Comparison of ENCODE assay signal across 8 cellular contexts in the genomic region with DNA sequence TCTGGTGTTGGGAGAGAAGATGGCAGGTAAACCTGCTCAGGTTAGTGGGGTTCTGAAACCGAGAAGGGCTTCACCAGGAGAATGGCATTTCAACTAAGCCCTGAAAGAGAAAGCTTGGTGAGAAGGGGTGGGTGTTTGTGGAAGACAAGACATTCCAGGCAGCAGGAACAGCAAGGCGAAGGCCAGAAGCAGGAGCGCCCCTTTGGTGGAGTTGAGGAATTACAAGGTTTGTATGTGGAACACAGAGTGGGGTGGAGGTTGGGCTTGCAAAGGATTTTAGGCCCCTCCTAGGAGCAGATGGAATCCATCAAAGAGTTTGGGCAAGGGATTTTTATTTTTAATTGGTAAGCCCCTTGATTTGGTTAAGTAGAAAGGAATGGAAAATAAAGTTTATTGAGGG. TPM values are rescaled to one million over a fixed set of nuclear protein-coding genes. Genes with fewer than 3 reads are reported as not detected.
DNase-seq lines count a peak whose midpoint lies in the region; ATAC-seq and TF ChIP-seq lines count a peak whose summit lies in the region.

No MANE protein-coding gene starts in this region.

- H3K27me3 ChIP-seq in ascending aorta = no peaks in the 10 kb centered on the region

- TF ChIP-seq CTCF in ascending aorta (IDR thresholded peaks at IDR 0.05) (peak in 2 of 3 experiments; percentile 25 to 28), mucosa of descending colon (IDR thresholded peaks at IDR 0.05) (no peak)

- H3K4me3 Mint-ChIP-seq in activated naive CD4-positive, alpha-beta T cell treated with anti-CD3 and anti-CD28 coated beads, Interleukin-2, amount 10 ng/mL, durations not matched to agents 7 days and 5 days = no peak overlapping the region

- peak; percentile 67 for ATAC-seq in mucosa of descending colon
- ATAC-seq in GM18858 (IDR thresholded peaks at IDR 0.05; ENCODE audit: unreplicated experiment) = no peak
- ATAC-seq in GM19452 (IDR thresholded peaks at IDR 0.05; ENCODE audit: unreplicated experiment) = no peak

- no peak overlapping the region for H3K27ac Mint-ChIP-seq in activated naive CD4-positive, alpha-beta T cell treated with anti-CD3 and anti-CD28 coated beads, Interleukin-2, amount 10 ng/mL, durations not matched to agents 7 days and 5 days

- no peaks in the 10 kb centered on the region for H3K9me3 Mint-ChIP-seq in activated naive CD4-positive, alpha-beta T cell treated with anti-CD3 and anti-CD28 coated beads, Interleukin-2, amount 10 ng/mL, durations not matched to agents 7 days and 5 days

- no peaks in the 10 kb centered on the region for H3K27me3 Mint-ChIP-seq in activated naive CD4-positive, alpha-beta T cell treated with anti-CD3 and anti-CD28 coated beads, Interleukin-2, amount 10 ng/mL, durations not matched to agents 7 days and 5 days

- CTCF ChIA-PET in activated naive CD4-positive, alpha-beta T cell treated with anti-CD3 and anti-CD28 coated beads, Interleukin-2, amount 10 ng/mL, durations not matched to agents 7 days and 5 days (lab: Charles Lee) = no interaction called here

- H3K4me1 Mint-ChIP-seq in activated naive CD4-positive, alpha-beta T cell treated with anti-CD3 and anti-CD28 coated beads, Interleukin-2, amount 10 ng/mL, durations not matched to agents 7 days and 5 days = no peaks in the 10 kb centered on the region

- DNase-seq in DMS53 (lab: John Stamatoyannopoulos, UW) (peak; percentile 79), ascending aorta (ENCODE audit: low spot score in 2 of 2) (no peak), mucosa of descending colon (no peak), amygdala (lab: John Stamatoyannopoulos, UW) (no peak)
- no peak for DNase-seq in activated naive CD4-positive, alpha-beta T cell treated with anti-CD3 and anti-CD28 coated beads, Interleukin-2, amount 10 ng/mL, durations not matched to agents 7 days and 5 days

- no peaks in the 10 kb centered on the region for H3K9me3 ChIP-seq in ascending aorta
- H3K9me3 ChIP-seq in mucosa of descending colon = no peaks in the 10 kb centered on the region

- H3K27ac ChIP-seq in ascending aorta = no peak overlapping the region

- no peak for TF ChIP-seq EP300 in Ishikawa (IDR thresholded peaks at IDR 0.05; ENCODE audit: borderline replicate concordance)

- H3K36me3 ChIP-seq in ascending aorta (no peaks in the 10 kb centered on the region), mucosa of descending colon (ENCODE audit: low read depth) (no peaks in the 10 kb centered on the region)

- no peaks in the 10 kb centered on the region for H3K36me3 Mint-ChIP-seq in activated naive CD4-positive, alpha-beta T cell treated with anti-CD3 and anti-CD28 coated beads, Interleukin-2, amount 10 ng/mL, durations not matched to agents 7 days and 5 days

- peak; percentile 32 for TF ChIP-seq RAD21 in Ishikawa (IDR thresholded peaks at IDR 0.05; ENCODE audit: low read depth)

- intact Hi-C loops in ascending aorta (cut with DNase I) = no loop called here
- intact Hi-C loops in mucosa of descending colon (cut with DNase I, micrococcal nuclease) = no loop called here

- no peaks in the 10 kb centered on the region for H3K4me1 ChIP-seq in ascending aorta
- no peaks in the 10 kb centered on the region for H3K4me1 ChIP-seq in mucosa of descending colon (ENCODE audit: low read depth)

- no peak overlapping the region for H3K4me3 ChIP-seq in ascending aorta
- H3K4me3 ChIP-seq in mucosa of descending colon = no peak overlapping the region

TF ChIP-seq in Ishikawa, 13 proteins besides CTCF, POLR2A, EP300 and RAD21:
- TF ChIP-seq EGR1 (IDR thresholded peaks at IDR 0.05) = no peak
- TF ChIP-seq ZBTB7A (IDR thresholded peaks at IDR 0.05; ENCODE audit: low read depth) = no peak
- TF ChIP-seq CEBPB (IDR thresholded peaks at IDR 0.05) = no peak
- TF ChIP-seq YY1 (IDR thresholded peaks at IDR 0.05; ENCODE audit: low read depth) = no peak
- no peak for TF ChIP-seq USF1 (IDR thresholded peaks at IDR 0.05)
- TF ChIP-seq, protein P1, sequence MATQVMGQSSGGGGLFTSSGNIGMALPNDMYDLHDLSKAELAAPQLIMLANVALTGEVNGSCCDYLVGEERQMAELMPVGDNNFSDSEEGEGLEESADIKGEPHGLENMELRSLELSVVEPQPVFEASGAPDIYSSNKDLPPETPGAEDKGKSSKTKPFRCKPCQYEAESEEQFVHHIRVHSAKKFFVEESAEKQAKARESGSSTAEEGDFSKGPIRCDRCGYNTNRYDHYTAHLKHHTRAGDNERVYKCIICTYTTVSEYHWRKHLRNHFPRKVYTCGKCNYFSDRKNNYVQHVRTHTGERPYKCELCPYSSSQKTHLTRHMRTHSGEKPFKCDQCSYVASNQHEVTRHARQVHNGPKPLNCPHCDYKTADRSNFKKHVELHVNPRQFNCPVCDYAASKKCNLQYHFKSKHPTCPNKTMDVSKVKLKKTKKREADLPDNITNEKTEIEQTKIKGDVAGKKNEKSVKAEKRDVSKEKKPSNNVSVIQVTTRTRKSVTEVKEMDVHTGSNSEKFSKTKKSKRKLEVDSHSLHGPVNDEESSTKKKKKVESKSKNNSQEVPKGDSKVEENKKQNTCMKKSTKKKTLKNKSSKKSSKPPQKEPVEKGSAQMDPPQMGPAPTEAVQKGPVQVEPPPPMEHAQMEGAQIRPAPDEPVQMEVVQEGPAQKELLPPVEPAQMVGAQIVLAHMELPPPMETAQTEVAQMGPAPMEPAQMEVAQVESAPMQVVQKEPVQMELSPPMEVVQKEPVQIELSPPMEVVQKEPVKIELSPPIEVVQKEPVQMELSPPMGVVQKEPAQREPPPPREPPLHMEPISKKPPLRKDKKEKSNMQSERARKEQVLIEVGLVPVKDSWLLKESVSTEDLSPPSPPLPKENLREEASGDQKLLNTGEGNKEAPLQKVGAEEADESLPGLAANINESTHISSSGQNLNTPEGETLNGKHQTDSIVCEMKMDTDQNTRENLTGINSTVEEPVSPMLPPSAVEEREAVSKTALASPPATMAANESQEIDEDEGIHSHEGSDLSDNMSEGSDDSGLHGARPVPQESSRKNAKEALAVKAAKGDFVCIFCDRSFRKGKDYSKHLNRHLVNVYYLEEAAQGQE (IDR thresholded peaks at IDR 0.05; ENCODE audit: low read depth) = no peak
- no peak for TF ChIP-seq CREB1 (IDR thresholded peaks at IDR 0.05; ENCODE audit: low read depth)
- TF ChIP-seq TAF1 (IDR thresholded peaks at IDR 0.05; ENCODE audit: low read depth) = no peak
TF ChIP-seq in Ishikawa: peak in this region for 0.

RNA-seq across cellular contexts. Expression of gene ELOA, which starts 24.8 kb away (rescaled TPM):
- total RNA-seq in ascending aorta (22.6 TPM), mucosa of descending colon (10 to 100 TPM; 32.9 to 35.5 (median 35.1) TPM)

RNA-seq across cellular contexts. Expression of gene RPL11, which starts 26.9 kb away (rescaled TPM):
- total RNA-seq in ascending aorta (462 TPM), mucosa of descending colon (100 to 1,000 TPM; 729 to 882 (median 820) TPM)

RNA-seq across cellular contexts. Expression of gene PITHD1, which starts 59.7 kb away (rescaled TPM):
- total RNA-seq in ascending aorta (60.1 TPM), mucosa of descending colon (10 to 100 TPM; 38.9 to 53.2 (median 39.6) TPM)
